Comparison of ENCODE assay signal across 8 cellular contexts in the genomic region with DNA sequence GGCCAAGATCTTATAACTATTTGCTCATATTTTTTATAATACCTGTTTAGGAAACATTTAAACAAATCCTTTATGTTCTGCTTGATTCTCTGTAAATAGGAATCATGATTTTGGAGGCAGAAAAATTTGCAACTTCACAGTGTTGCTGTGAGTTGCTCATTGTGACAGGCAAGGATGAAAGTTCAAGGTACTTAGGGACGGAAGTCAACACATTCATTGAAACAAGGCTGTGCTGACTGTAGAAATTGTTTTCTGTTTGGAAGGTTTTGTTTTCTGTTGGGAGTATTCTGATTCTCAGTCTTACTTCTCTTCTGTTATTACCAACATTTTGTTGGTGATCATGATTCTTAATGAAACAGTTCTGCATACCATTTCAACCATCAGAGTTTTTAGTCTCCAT. TPM values are rescaled to one million over a fixed set of nuclear protein-coding genes. Genes with fewer than 3 reads are reported as not detected.
"Had no signal": no experiment of that assay in that cellular context is flagged by ENCODE, and none has a peak within 500 bp of the region (broad histone marks: within the 10 kb centered on the region; RNA-seq: fewer than 3 reads in every experiment).

No MANE protein-coding gene starts in this region.

- FAIRE-seq: G401.6, GM12878, GM12891, GM12892, GM18507, GM19239 had no signal

- DNase-seq: GDM1, GF-D8 had no signal

- H3K4me3 ChIP-seq: GM12878 had no signal

- ATAC-seq: GM12878 had no signal

RNA-seq across cellular contexts. Expression of gene FANK1, which starts 54.9 kb away (rescaled TPM):
- total RNA-seq: GM12878 had no signal
